18 cellular contexts compared by ENCODE assay signal in the genomic region with DNA sequence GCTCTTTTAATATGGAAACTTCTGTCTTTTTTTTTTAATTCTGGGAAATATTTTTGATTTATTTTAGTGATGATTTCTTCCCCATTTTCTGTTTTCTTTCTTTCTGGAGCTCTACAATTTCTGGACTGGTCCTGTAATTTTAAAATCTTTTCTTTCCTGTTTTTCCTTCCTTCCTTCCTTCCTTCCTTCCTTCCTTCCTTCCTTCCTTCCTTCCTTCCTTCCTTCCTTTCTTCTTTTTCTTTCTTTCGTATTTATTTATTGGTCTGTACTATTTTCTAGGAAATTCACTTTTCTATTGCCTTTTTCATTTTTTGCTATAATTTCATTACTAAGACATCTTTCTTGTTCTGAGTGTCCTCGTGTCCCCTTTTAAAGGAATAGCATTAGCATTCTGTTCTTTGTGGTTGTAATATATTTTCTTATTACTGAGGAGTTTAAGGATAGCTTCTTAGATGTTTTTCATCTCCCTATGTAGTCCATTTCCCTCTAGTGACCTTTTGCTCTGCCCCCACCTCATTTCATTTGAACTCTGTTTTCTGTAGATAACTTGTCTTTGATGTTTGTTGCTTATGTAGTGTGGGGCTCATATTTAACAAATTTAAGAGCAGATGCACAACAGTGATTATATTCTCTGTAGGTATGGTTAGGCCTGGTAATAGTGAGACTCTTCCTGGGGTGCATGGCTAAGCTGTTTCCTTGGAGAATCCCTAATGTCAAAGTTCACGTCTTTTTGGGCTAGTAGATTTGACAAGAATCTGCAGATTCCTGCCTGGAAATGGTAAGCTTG.
"Had no signal": no experiment of that assay in that cellular context is flagged by ENCODE, and none has a peak within 500 bp of the region (broad histone marks: within the 10 kb centered on the region; RNA-seq: fewer than 3 reads in every experiment).

No MANE protein-coding gene starts in this region.

- ATAC-seq: activated naive CD8-positive, alpha-beta T cell treated with anti-CD3 and anti-CD28 coated beads, Interleukin-2, amount 50 U/mL, for 24 hours; gastroesophageal sphincter; heart left ventricle; left ventricle myocardium superior had no signal

- DNase-seq: activated CD4-positive, alpha-beta T cell treated with anti-CD3 and anti-CD28 coated beads for 1 hour; activated CD4-positive, alpha-beta T cell treated with anti-CD3 and anti-CD28 coated beads, Interleukin-2, amount 50 U/mL, for 4 hours; activated effector memory CD4-positive, alpha-beta T cell treated with Interleukin-2 at 50 U/mL for 16 hours; activated naive CD4-positive, alpha-beta T cell treated with anti-CD3 and anti-CD28 coated beads, Interleukin-2, amount 10 ng/mL, durations not matched to agents 7 days and 5 days; activated naive CD8-positive, alpha-beta T cell treated with anti-CD3 and anti-CD28 coated beads, Interleukin-2, amount 50 U/mL, for 24 hours; anterior cingulate cortex; central memory CD4-positive, alpha-beta T cell; heart left ventricle; left ventricle myocardium superior; spleen; T-helper 2 cell; transverse colon; uterus had no signal

- H3K4me3 Mint-ChIP-seq: activated naive CD4-positive, alpha-beta T cell treated with anti-CD3 and anti-CD28 coated beads, Interleukin-2, amount 10 ng/mL, durations not matched to agents 7 days and 5 days; activated naive CD8-positive, alpha-beta T cell treated with anti-CD3 and anti-CD28 coated beads, Interleukin-2, amount 50 U/mL, for 24 hours; stimulated activated naive CD8-positive, alpha-beta T cell treated with anti-CD3 and anti-CD28 coated beads, Interleukin-15, Interleukin-2, amounts not matched to agents 100 ng/mL and 50 ng/mL, for 24 hours had no signal

- H3K9me3 ChIP-seq: esophagus muscularis mucosa, gastroesophageal sphincter, heart left ventricle, neutrophil, spleen, suprapubic skin, transverse colon, uterus had no signal

- H3K27me3 Mint-ChIP-seq: activated naive CD4-positive, alpha-beta T cell treated with anti-CD3 and anti-CD28 coated beads, Interleukin-2, amount 10 ng/mL, durations not matched to agents 7 days and 5 days; activated naive CD8-positive, alpha-beta T cell treated with anti-CD3 and anti-CD28 coated beads, Interleukin-2, amount 50 U/mL, for 24 hours; stimulated activated naive CD8-positive, alpha-beta T cell treated with anti-CD3 and anti-CD28 coated beads, Interleukin-15, Interleukin-2, amounts not matched to agents 100 ng/mL and 50 ng/mL, for 24 hours had no signal

- H3K27ac Mint-ChIP-seq: activated naive CD4-positive, alpha-beta T cell treated with anti-CD3 and anti-CD28 coated beads, Interleukin-2, amount 10 ng/mL, durations not matched to agents 7 days and 5 days; activated naive CD8-positive, alpha-beta T cell treated with anti-CD3 and anti-CD28 coated beads, Interleukin-2, amount 50 U/mL, for 24 hours; stimulated activated naive CD8-positive, alpha-beta T cell treated with anti-CD3 and anti-CD28 coated beads, Interleukin-15, Interleukin-2, amounts not matched to agents 100 ng/mL and 50 ng/mL, for 24 hours had no signal

- H3K9me3 Mint-ChIP-seq: activated naive CD4-positive, alpha-beta T cell treated with anti-CD3 and anti-CD28 coated beads, Interleukin-2, amount 10 ng/mL, durations not matched to agents 7 days and 5 days; activated naive CD8-positive, alpha-beta T cell treated with anti-CD3 and anti-CD28 coated beads, Interleukin-2, amount 50 U/mL, for 24 hours; stimulated activated naive CD8-positive, alpha-beta T cell treated with anti-CD3 and anti-CD28 coated beads, Interleukin-15, Interleukin-2, amounts not matched to agents 100 ng/mL and 50 ng/mL, for 24 hours had no signal
